8 cellular contexts compared by ENCODE assay signal in the genomic region with DNA sequence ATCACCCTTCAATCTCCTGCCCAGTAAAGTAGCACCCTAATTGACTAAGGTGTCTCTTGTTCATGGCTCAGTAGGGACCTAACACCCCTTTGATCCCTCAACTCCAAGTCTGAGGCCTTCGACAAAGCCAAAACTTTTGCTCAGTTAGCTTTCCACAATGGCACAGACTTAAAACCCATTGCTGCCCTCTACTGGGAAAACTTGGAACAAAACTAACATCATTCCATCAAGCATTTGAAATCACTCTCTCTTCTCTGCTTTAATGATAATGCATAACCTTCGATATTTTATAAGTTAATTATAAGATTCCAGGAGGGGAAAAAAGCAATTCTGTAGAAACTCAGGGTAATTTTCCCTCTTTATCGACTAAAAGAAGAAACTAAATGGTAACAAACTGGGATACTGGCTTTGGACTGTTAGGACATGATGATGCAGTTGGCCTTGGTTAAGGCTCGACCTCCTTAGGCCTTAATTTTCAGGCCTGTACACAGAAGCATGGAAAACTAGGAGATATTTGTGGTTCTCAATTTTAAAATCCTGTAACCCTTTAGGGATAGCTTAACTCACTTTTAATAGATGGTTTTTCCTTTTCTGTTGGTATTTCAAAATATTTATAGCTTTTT.
DNase-seq lines count a peak whose midpoint lies in the region; ATAC-seq, FAIRE-seq and TF ChIP-seq lines count a peak whose summit lies in the region.

No MANE protein-coding gene starts in this region.

- CTCF ChIA-PET in Panc1 (lab: Charles Lee), result interaction anchor here (0.6 to 2.2 kb wide), 3 partner anchors 10 to 855 kb away, joined by 3 to 23 read pairs (median 3); no protein-coding TSS in a partner anchor

- H3K4me1 Mint-ChIP-seq in nephron, result no peaks in the 10 kb centered on the region

- no peaks in the 10 kb centered on the region for H3K9me3 Mint-ChIP-seq in nephron

- H3K27me3 ChIP-seq in Panc1 (ENCODE audit: control insufficient read depth, insufficient read depth, low read length), result no peaks in the 10 kb centered on the region
- H3K27me3 ChIP-seq in esophagus muscularis mucosa, result no peaks in the 10 kb centered on the region

- TF ChIP-seq POLR2A in esophagus muscularis mucosa (IDR thresholded peaks at IDR 0.05; ENCODE audit: low read depth), result no peak

- H3K4me1 ChIP-seq in Panc1 (ENCODE audit: control insufficient read depth, insufficient read depth, low read length) (no peaks in the 10 kb centered on the region), esophagus muscularis mucosa (peaks cover 8 to 14% (median 13%) of the 10 kb centered on the region in 4 donors)

- no peak for TF ChIP-seq EP300 in esophagus muscularis mucosa (IDR thresholded peaks at IDR 0.05)

- TF ChIP-seq CTCF in D721Med (IDR thresholded peaks at IDR 0.05; ENCODE audit: insufficient read depth, missing control alignments), result peak; percentile 70
- TF ChIP-seq CTCF in Panc1 (IDR thresholded peaks at IDR 0.05), result peak; percentile 66
- TF ChIP-seq CTCF in esophagus muscularis mucosa (IDR thresholded peaks at IDR 0.05), result peak; percentile 55 to 65 (median 63)
- peak; percentile 55 to 66 (median 61) for TF ChIP-seq CTCF in nephron (IDR thresholded peaks at IDR 0.05; ENCODE audit: unreplicated experiment in 3 of 3)

- BruUV-seq in Panc1 (replicated peaks; lab: Mats Ljungman, UMichigan), result no TSS peak

- no peaks in the 10 kb centered on the region; the same call in 1 of the 2 replicates for H3K36me3 ChIP-seq in Panc1 (ENCODE audit: control insufficient read depth, insufficient read depth, low read length)
- H3K36me3 ChIP-seq in esophagus muscularis mucosa, result peaks cover 7 to 24% (median 12%) of the 10 kb centered on the region in 4 donors

- in situ Hi-C loops in Panc1 (cut with HindIII; ENCODE audit: low pct_unique_long_range_greater_than_20kb, low sequenced_read_pairs), result no loop called here

- H3K27me3 Mint-ChIP-seq in nephron (ENCODE audit: low read depth), result no peaks in the 10 kb centered on the region

- 48% methylated on average over 4 of the region's 4 CpGs for WGBS in esophagus muscularis mucosa

- H3K27ac Mint-ChIP-seq in nephron, result no peak overlapping the region

- FAIRE-seq in D721Med (lab: Jason Lieb, UNC), result no peak

- ATAC-seq in GM18909 (IDR thresholded peaks at IDR 0.05; ENCODE audit: poor library complexity, unreplicated experiment), result peak; percentile 55
- ATAC-seq in Panc1, result peak; percentile 78
- ATAC-seq in HG02763 (IDR thresholded peaks at IDR 0.05; ENCODE audit: unreplicated experiment), result no peak

- H3K4me3 Mint-ChIP-seq in nephron, result no peak overlapping the region

- DNase-seq in D721Med (ENCODE audit: insufficient read length, low spot score) (no peak), HT1080 (ENCODE audit: low read depth) (peak; percentile 45), Panc1 (ENCODE audit: low read depth, low spot score) (peak; percentile 41), esophagus muscularis mucosa (ENCODE audit: extremely low spot score) (no peak), ecto neural progenitor cell (ENCODE audit: low spot score) (no peak)

- H3K4me3 ChIP-seq in Panc1 (ENCODE audit: low read depth in 2 of 2, low read length in 2 of 2) (no peak overlapping the region), esophagus muscularis mucosa (no peak overlapping the region)

- POLR2A ChIA-PET in Panc1 (lab: Charles Lee), result no interaction called here

- H3K36me3 Mint-ChIP-seq in nephron (ENCODE audit: low read depth), result peaks cover 20% of the 10 kb centered on the region

- H3K9me3 ChIP-seq in Panc1 (ENCODE audit: control insufficient read depth, insufficient read depth, low read depth, low read length) (no peaks in the 10 kb centered on the region), esophagus muscularis mucosa (no peaks in the 10 kb centered on the region)

- no peak overlapping the region for H3K27ac ChIP-seq in Panc1 (ENCODE audit: low read length)
- peak overlapping the region in 2 of 4 donors; percentile 13 to 28 for H3K27ac ChIP-seq in esophagus muscularis mucosa (replicated peaks in 1 of 4)

- intact Hi-C loops in Panc1 (cut with micrococcal nuclease; ENCODE audit: unreplicated experiment) (loop anchor here (1.0 to 5.0 kb wide), 2 partner anchors 152 to 1580 kb away; no protein-coding TSS in a partner anchor), esophagus muscularis mucosa (cut with DNase I) (loop anchor here (2.0 to 5.0 kb wide), 2 partner anchors 153 to 1582 kb away; no protein-coding TSS in a partner anchor)

Comparison
In these comparisons a context has a peak if more than half of its experiments do, and no peak if none do; other contexts are left out.
1. DNase-seq: peak in HT1080 (single experiment) and Panc1 (single experiment); none in D721Med (single experiment), esophagus muscularis mucosa (single experiment) and ecto neural progenitor cell (single experiment).
2. Peak in every context shown above with its lines, with median percentiles within 50 percentile points of each other: CTCF ChIP-seq.